In the genomic region with DNA sequence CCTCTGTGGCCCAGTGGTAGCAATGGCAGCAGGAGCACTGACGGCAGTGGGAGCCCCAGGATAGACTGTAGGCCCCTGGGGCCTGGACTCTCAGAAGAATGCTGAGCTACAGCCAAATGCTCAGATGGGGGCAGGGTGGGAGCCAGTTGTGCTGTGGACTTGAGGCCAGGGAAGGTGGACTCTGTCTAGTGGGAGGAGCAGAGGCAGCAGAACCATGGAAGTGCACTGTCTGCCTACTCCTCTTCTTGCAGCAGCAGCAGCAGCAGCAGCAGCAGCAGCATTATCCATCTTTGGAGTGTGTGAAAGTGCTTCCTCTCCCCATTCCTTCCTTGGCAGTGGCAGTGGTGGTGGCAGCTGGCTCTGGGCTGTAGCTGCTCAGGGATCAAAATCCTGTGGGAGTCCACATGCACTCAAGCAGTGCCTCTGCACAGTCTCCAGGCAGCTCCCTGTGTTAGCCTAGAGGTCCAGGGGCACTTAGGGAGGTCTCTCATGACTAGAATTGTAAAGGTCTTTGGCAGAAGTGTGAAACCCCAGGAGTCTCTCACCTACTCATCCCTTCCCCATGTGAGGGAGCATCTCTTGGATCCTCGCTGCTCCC, we compare ENCODE assay signal across 1 cellular context.
TF ChIP-seq lines count a peak whose summit lies in the region.

No MANE protein-coding gene starts in this region.

TF ChIP-seq in H1, 55 proteins besides CTCF, POLR2A, EP300 and RAD21:
- TF ChIP-seq NRF1 (IDR thresholded peaks at IDR 0.05; ENCODE audit: low read depth, low read length), result no peak
- no peak for TF ChIP-seq MAFK (IDR thresholded peaks at IDR 0.05; ENCODE audit: low read depth, low read length)
- no peak for TF ChIP-seq JUN (IDR thresholded peaks at IDR 0.05; ENCODE audit: low read depth, low read length)
- TF ChIP-seq GTF2F1 (IDR thresholded peaks at IDR 0.05; ENCODE audit: borderline replicate concordance, low read depth, low read length), result no peak
- TF ChIP-seq, protein P1, sequence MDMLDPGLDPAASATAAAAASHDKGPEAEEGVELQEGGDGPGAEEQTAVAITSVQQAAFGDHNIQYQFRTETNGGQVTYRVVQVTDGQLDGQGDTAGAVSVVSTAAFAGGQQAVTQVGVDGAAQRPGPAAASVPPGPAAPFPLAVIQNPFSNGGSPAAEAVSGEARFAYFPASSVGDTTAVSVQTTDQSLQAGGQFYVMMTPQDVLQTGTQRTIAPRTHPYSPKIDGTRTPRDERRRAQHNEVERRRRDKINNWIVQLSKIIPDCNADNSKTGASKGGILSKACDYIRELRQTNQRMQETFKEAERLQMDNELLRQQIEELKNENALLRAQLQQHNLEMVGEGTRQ (IDR thresholded peaks at IDR 0.05; ENCODE audit: low read length), result no peak
- no peak for TF ChIP-seq CTBP2 (IDR thresholded peaks at IDR 0.05; ENCODE audit: borderline replicate concordance, insufficient read depth, insufficient read length, low read length)
- TF ChIP-seq SP4 (IDR thresholded peaks at IDR 0.05; ENCODE audit: low read length), result no peak
- TF ChIP-seq SIN3A (conservative IDR thresholded peaks at IDR 0.05 in 1 of 2, IDR thresholded peaks at IDR 0.05 in 1 of 2; ENCODE audit: low read depth in 1 of 2, low read length in 2 of 2), result no peak
- no peak for TF ChIP-seq SIRT6 (IDR thresholded peaks at IDR 0.05; ENCODE audit: low read length)
- TF ChIP-seq, protein P2, sequence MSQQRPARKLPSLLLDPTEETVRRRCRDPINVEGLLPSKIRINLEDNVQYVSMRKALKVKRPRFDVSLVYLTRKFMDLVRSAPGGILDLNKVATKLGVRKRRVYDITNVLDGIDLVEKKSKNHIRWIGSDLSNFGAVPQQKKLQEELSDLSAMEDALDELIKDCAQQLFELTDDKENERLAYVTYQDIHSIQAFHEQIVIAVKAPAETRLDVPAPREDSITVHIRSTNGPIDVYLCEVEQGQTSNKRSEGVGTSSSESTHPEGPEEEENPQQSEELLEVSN (IDR thresholded peaks at IDR 0.05), result no peak
- no peak for TF ChIP-seq RBBP5 (IDR thresholded peaks at IDR 0.05; ENCODE audit: borderline replicate concordance, low read depth, low read length)
- no peak for TF ChIP-seq FOSL1 (IDR thresholded peaks at IDR 0.05; ENCODE audit: insufficient read depth, low read depth, low read length)
- TF ChIP-seq RFX5 (IDR thresholded peaks at IDR 0.05; ENCODE audit: borderline replicate concordance, low read depth, low read length), result no peak
- TF ChIP-seq SAP30 (IDR thresholded peaks at IDR 0.05; ENCODE audit: insufficient read depth, insufficient replicate concordance, low read length), result no peak
- TF ChIP-seq SRF (IDR thresholded peaks at IDR 0.05; ENCODE audit: low read depth, low read length), result no peak
- no peak for TF ChIP-seq EZH2 (IDR thresholded peaks at IDR 0.05; ENCODE audit: low read depth, low read length, severe bottlenecking)
- TF ChIP-seq TAF1 (IDR thresholded peaks at IDR 0.05; ENCODE audit: low read depth, low read length), result no peak
- no peak for TF ChIP-seq TBP (IDR thresholded peaks at IDR 0.05; ENCODE audit: low read depth, low read length)
- no peak for TF ChIP-seq HDAC2 (IDR thresholded peaks at IDR 0.05; ENCODE audit: borderline replicate concordance in 1 of 2, low read depth in 2 of 2, low read length in 2 of 2)
